In the genomic region with DNA sequence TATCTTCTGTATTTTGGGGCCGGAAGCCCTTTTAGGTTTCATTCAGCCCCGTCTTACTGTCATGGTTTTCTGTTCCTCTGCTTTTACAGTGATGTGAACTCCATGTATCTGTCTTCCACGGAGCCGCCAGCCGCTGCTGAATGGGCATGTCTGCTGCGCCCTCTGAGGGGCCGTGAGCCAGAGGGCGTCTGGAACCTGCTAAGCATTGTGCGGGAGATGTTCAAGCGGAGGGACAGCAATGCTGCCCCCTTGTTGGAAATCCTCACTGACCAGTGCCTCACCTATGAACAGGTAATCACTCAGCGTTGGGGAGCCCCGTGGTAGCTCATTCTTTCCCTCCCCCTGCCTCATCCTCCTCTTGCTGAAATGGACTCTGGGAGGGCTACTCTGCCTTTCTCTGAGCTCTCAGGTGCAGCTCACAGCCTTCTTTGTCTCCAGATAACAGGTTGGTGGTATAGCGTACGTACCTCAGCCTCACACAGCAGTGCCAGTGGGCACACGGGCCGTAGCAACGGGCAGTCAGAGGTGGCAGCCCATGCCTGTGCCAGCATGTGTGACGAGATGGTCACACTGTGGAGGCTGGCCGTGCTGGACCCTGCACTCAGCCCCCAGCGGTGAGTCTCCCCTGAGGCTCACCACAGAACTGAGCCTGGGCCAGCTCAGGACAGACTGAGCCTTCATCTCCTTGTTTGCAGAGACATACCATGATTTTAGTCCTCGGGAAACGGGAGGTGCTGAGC, we compare ENCODE assay signal across 16 cellular contexts. TPM values are rescaled to one million over a fixed set of nuclear protein-coding genes. Genes with fewer than 3 reads are reported as not detected.
DNase-seq lines count a peak whose midpoint lies in the region; ATAC-seq and TF ChIP-seq lines count a peak whose summit lies in the region.
"Had no signal": no experiment of that assay in that cellular context is flagged by ENCODE, and none has a peak within 500 bp of the region (broad histone marks: within the 10 kb centered on the region; RNA-seq: fewer than 3 reads in every experiment).

No MANE protein-coding gene starts in this region.

- H3K9me3 ChIP-seq in mucosa of descending colon, result no peaks in the 10 kb centered on the region
- H3K9me3 ChIP-seq: A549, Caco-2 had no signal

- H3K4me3 ChIP-seq in mucosa of descending colon, result no peak overlapping the region
- H3K4me3 ChIP-seq: A549, GM23248 had no signal

- H3K4me1 ChIP-seq in mucosa of descending colon (ENCODE audit: low read depth), result peaks cover 13% of the 10 kb centered on the region
- H3K4me1 ChIP-seq: Caco-2 had no signal

- TF ChIP-seq CTCF in mucosa of descending colon (IDR thresholded peaks at IDR 0.05), result no peak

- intact Hi-C loops in mucosa of descending colon (cut with DNase I, micrococcal nuclease) (no loop called here), posterior vena cava (cut with DNase I) (no loop called here)

- peaks cover 12% of the 10 kb centered on the region for H3K36me3 ChIP-seq in mucosa of descending colon (ENCODE audit: low read depth)

- ATAC-seq in mucosa of descending colon, result no peak
- no peak for ATAC-seq in HG03432 (IDR thresholded peaks at IDR 0.05; ENCODE audit: unreplicated experiment)
- ATAC-seq: A549 had no signal

- peak; percentile 31 for DNase-seq in activated effector memory CD4-positive, alpha-beta T cell treated with anti-CD3 and anti-CD28 coated beads, Interleukin-2, amount 50 U/mL, for 16 hours
- no peak for DNase-seq in activated effector memory CD4-positive, alpha-beta T cell treated with Interleukin-2 at 50 U/mL for 16 hours
- DNase-seq in mucosa of descending colon, result peak in 2 of 3 donors; percentile 12 to 37
- peak; percentile 70 for DNase-seq in posterior vena cava (ENCODE audit: low spot score)
- no peak for DNase-seq in DMS153 (lab: John Stamatoyannopoulos, UW)
- DNase-seq in NCI-H526 (lab: John Stamatoyannopoulos, UW), result no peak
- DNase-seq: AML-193; Caco-2; CD4-positive, alpha-beta T cell; DMS79; GDM1; GM23248; HCEC 1CT; IMR-90 had no signal

RNA-seq across cellular contexts. Expression of gene ZSWIM8, which starts 5.7 kb away (rescaled TPM):
- total RNA-seq in mucosa of descending colon (100 to 1,000 TPM in 1 of 3 donors, 10 to 100 TPM in 2; 72.5 to 119 (median 90.1) TPM), posterior vena cava (10 to 100 TPM; 73.4 to 92.0 TPM)

RNA-seq across cellular contexts. Expression of gene CHCHD1, which starts 9.2 kb away (rescaled TPM):
- total RNA-seq in mucosa of descending colon (10 to 100 TPM; 19.8 to 26.2 (median 22.7) TPM), posterior vena cava (10 to 100 TPM; 15.1 to 18.8 TPM)

RNA-seq across cellular contexts. Expression of gene NDST2, which starts 20.3 kb away (rescaled TPM):
- total RNA-seq in mucosa of descending colon (10 to 100 TPM; 26.7 to 39.0 (median 29.0) TPM), posterior vena cava (10 to 100 TPM; 23.4 to 24.4 TPM)

RNA-seq across cellular contexts. Expression of gene SEC24C, which starts 46.9 kb away (rescaled TPM):
- total RNA-seq in mucosa of descending colon (10 to 100 TPM; 64.5 to 73.6 (median 71.2) TPM), posterior vena cava (10 to 100 TPM; 51.3 to 51.4 TPM)

Comparison
In these comparisons a context has a peak if more than half of its experiments do, and no peak if none do; other contexts are left out.
1. DNase-seq: peak in activated effector memory CD4-positive, alpha-beta T cell treated with anti-CD3 and anti-CD28 coated beads, Interleukin-2, amount 50 U/mL, for 16 hours (single experiment), mucosa of descending colon (2 of 3) and posterior vena cava (single experiment); none in activated effector memory CD4-positive, alpha-beta T cell treated with Interleukin-2 at 50 U/mL for 16 hours (single experiment), DMS153 (single experiment) and NCI-H526 (0 of 2).